26 cellular contexts compared by ENCODE assay signal in genomic region chr6:12895721-12896120, GRCh38.
"Had no signal": no experiment of that assay in that cellular context is flagged by ENCODE, and none has a peak within 500 bp of the region (broad histone marks: within the 10 kb centered on the region; RNA-seq: fewer than 3 reads in every experiment).

No MANE protein-coding gene starts in this region.

- H3K36me3 ChIP-seq: colonic mucosa, esophagus muscularis mucosa, gastroesophageal sphincter, neural progenitor cell, sigmoid colon, spleen, tibial nerve, upper lobe of left lung had no signal

- H3K4me1 ChIP-seq: colonic mucosa, foreskin keratinocyte, neural progenitor cell, parathyroid adenoma, testis had no signal

- H3K4me3 ChIP-seq: colonic mucosa, esophagus muscularis mucosa, gastroesophageal sphincter, mucosa of descending colon, neural progenitor cell, sigmoid colon, skin epidermis, spleen, testis, tibial nerve, upper lobe of left lung had no signal

- H3K27ac ChIP-seq: colonic mucosa, epithelial cell of prostate, esophagus muscularis mucosa, foreskin keratinocyte, gastroesophageal sphincter, neural progenitor cell, parathyroid adenoma, sigmoid colon, skin epidermis, spleen, testis, tibial nerve, upper lobe of left lung had no signal

- DNase-seq: colonic mucosa; effector CD8-positive, alpha-beta T cell; endodermal cell; foreskin keratinocyte; hypothalamus; immature natural killer cell; islet precursor cell; kidney glomerular epithelial cell; mesenchymal stem cell; mucosa of descending colon; naive thymus-derived CD4-positive, alpha-beta T cell; sigmoid colon; spleen; stimulated activated CD4-positive, alpha-beta T cell treated with anti-CD3 and anti-CD28 coated beads, Interleukin-4, amount 100 ng/mL, for 4 hours; stimulated activated naive CD8-positive, alpha-beta T cell treated with anti-CD3 and anti-CD28 coated beads, Interleukin-15, Interleukin-2, amounts not matched to agents 100 U/mL and 50 U/mL, for 24 hours; substantia nigra; testis; upper lobe of left lung had no signal

- H3K27me3 ChIP-seq: colonic mucosa, neural progenitor cell, sigmoid colon, testis, upper lobe of left lung had no signal

- H3K9me3 ChIP-seq: colonic mucosa, testis had no signal

- ATAC-seq: foreskin keratinocyte; gastroesophageal sphincter; mucosa of descending colon; naive thymus-derived CD4-positive, alpha-beta T cell; stimulated activated memory B cell treated with anti-CD40 and anti-IgM and Interleukin-4, amounts not matched to agents 10 μg/mL and 1 μg/mL and 100 μg/mL, for 72 hours; stimulated activated naive CD8-positive, alpha-beta T cell treated with anti-CD3 and anti-CD28 coated beads, Interleukin-15, Interleukin-2, amounts not matched to agents 100 U/mL and 50 U/mL, for 24 hours had no signal
